1 cellular context compared by ENCODE assay signal in the genomic region with DNA sequence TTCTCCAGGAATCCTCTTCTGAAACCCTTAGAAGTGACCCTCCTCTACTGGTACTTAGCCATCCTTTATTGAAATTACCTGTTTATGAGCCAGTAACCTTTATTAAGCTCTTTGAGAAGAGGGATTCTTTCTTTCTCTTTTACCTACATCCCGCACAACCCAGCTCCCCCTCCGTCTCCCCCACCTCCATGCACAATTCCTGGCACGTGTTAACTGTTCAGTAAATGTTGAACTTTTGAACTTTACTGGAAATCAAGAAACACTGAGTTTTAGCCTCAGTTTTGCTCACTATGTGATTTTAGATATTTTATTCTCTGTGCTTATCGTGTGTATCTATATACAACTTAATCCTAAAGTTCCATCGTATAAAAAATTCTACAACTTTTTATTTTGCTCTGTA.
TF ChIP-seq lines count a peak whose summit lies in the region.

No MANE protein-coding gene starts in this region.

TF ChIP-seq in SK-N-SH treated with all-trans-retinoic acid at 6 μM for 48 hours, 23 proteins besides CTCF, POLR2A, EP300 and RAD21 (continued from another document):
- TF ChIP-seq, protein P1, sequence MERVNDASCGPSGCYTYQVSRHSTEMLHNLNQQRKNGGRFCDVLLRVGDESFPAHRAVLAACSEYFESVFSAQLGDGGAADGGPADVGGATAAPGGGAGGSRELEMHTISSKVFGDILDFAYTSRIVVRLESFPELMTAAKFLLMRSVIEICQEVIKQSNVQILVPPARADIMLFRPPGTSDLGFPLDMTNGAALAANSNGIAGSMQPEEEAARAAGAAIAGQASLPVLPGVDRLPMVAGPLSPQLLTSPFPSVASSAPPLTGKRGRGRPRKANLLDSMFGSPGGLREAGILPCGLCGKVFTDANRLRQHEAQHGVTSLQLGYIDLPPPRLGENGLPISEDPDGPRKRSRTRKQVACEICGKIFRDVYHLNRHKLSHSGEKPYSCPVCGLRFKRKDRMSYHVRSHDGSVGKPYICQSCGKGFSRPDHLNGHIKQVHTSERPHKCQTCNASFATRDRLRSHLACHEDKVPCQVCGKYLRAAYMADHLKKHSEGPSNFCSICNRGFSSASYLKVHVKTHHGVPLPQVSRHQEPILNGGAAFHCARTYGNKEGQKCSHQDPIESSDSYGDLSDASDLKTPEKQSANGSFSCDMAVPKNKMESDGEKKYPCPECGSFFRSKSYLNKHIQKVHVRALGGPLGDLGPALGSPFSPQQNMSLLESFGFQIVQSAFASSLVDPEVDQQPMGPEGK (CRISPR knock-in tag; IDR thresholded peaks at IDR 0.05; ENCODE audit: borderline replicate concordance), result no peak
- TF ChIP-seq ARNTL (CRISPR knock-in tag; IDR thresholded peaks at IDR 0.05; ENCODE audit: borderline replicate concordance, low read depth) (no peak), GLIS3 (CRISPR knock-in tag; IDR thresholded peaks at IDR 0.05) (no peak), ISL1 (CRISPR knock-in tag; IDR thresholded peaks at IDR 0.05) (no peak), ZNF70 (CRISPR knock-in tag; IDR thresholded peaks at IDR 0.05) (no peak)
